10 cellular contexts compared by ENCODE assay signal in genomic region chrX:118353081-118353850, GRCh38. TPM values are rescaled to one million over a fixed set of nuclear protein-coding genes. Genes with fewer than 3 reads are reported as not detected.
DNase-seq lines count a peak whose midpoint lies in the region; ATAC-seq and TF ChIP-seq lines count a peak whose summit lies in the region.
"Had no signal": no experiment of that assay in that cellular context is flagged by ENCODE, and none has a peak within 500 bp of the region (broad histone marks: within the 10 kb centered on the region; RNA-seq: fewer than 3 reads in every experiment).

No MANE protein-coding gene starts in this region.

- H3K27me3 ChIP-seq in neural progenitor cell (no peaks in the 10 kb centered on the region), right lobe of liver (no peaks in the 10 kb centered on the region)

- H3K27me3 Mint-ChIP-seq in neural progenitor cell (ENCODE audit: insufficient read depth, low read depth) (peaks cover 2% of the 10 kb centered on the region), nephron progenitor cell (ENCODE audit: low read depth, poor library complexity) (no peaks in the 10 kb centered on the region)

- H3K9ac ChIP-seq in neural progenitor cell, result no peak overlapping the region

- peaks cover 75% of the 10 kb centered on the region for H3K4me1 Mint-ChIP-seq in neural progenitor cell
- H3K4me1 Mint-ChIP-seq in nephron progenitor cell, result peaks cover 36% of the 10 kb centered on the region

- H3K9me3 ChIP-seq in neural progenitor cell (ENCODE audit: low read depth) (no peaks in the 10 kb centered on the region), right lobe of liver (no peaks in the 10 kb centered on the region)

- no peak overlapping the region for H3K4me2 ChIP-seq in neural progenitor cell

- H3K36me3 ChIP-seq in neural progenitor cell (no peaks in the 10 kb centered on the region), right lobe of liver (no peaks in the 10 kb centered on the region)

- H3K4me1 ChIP-seq in neural progenitor cell (peaks cover 6% of the 10 kb centered on the region), right lobe of liver (no peaks in the 10 kb centered on the region)

- CTCF ChIA-PET in RWPE1 (lab: Yijun Ruan, JAX), result no interaction called here

- DNase-seq in RWPE1 (ENCODE audit: low spot score) (peak; percentile 20), neural progenitor cell (ENCODE audit: low spot score) (no peak), nephron progenitor cell (no peak), right lobe of liver (no peak), NCI-H446 (lab: John Stamatoyannopoulos, UW) (no peak)
- DNase-seq: activated T-cell treated with anti-CD3 and anti-CD28 coated beads, Interleukin-2, amount 50 U/mL, for 48 hours; left ventricle myocardium superior; NCI-H2081 had no signal

- H3K27ac Mint-ChIP-seq in neural progenitor cell, result peak overlapping the region; percentile 70
- no peak overlapping the region for H3K27ac Mint-ChIP-seq in nephron progenitor cell

- TF ChIP-seq CTCF in RWPE1 (conservative IDR thresholded peaks at IDR 0.05; ENCODE audit: low read depth) (no peak), neural progenitor cell (IDR thresholded peaks at IDR 0.05) (no peak), nephron progenitor cell (IDR thresholded peaks at IDR 0.05) (no peak), right lobe of liver (IDR thresholded peaks at IDR 0.05) (no peak)

- H3K9me3 Mint-ChIP-seq in neural progenitor cell (no peaks in the 10 kb centered on the region), nephron progenitor cell (no peaks in the 10 kb centered on the region)

- H4K20me1 ChIP-seq in neural progenitor cell (ENCODE audit: low read depth), result peaks cover 7% of the 10 kb centered on the region

- intact Hi-C loops in right lobe of liver (cut with DNase I), result no loop called here

- H3K4me3 Mint-ChIP-seq in neural progenitor cell (peak overlapping the region; percentile 7), nephron progenitor cell (no peak overlapping the region)

- H2AFZ ChIP-seq in neural progenitor cell (replicated peaks), result no peak overlapping the region

- TF ChIP-seq POLR2A in right lobe of liver (IDR thresholded peaks at IDR 0.05), result no peak

- no peaks in the 10 kb centered on the region for H3F3A ChIP-seq in neural progenitor cell (ENCODE audit: low read depth)

- H3K27ac ChIP-seq in RWPE1 (no peak overlapping the region), neural progenitor cell (no peak overlapping the region), right lobe of liver (no peak overlapping the region)

- peak; percentile 46 for ATAC-seq in GM19025 (IDR thresholded peaks at IDR 0.05; ENCODE audit: low read depth, unreplicated experiment)
- peak; percentile 69 for ATAC-seq in HG02759 (IDR thresholded peaks at IDR 0.05; ENCODE audit: unreplicated experiment)
- ATAC-seq in right lobe of liver, result no peak
- ATAC-seq: left ventricle myocardium superior had no signal

- no peak overlapping the region for H3K4me3 ChIP-seq in neural progenitor cell
- no peak overlapping the region for H3K4me3 ChIP-seq in right lobe of liver

- whole genome bisulfite sequencing in right lobe of liver (ENCODE audit: insufficient coverage, low coverage, low lambda C conversion rate, missing lambda C conversion rate), result 58% methylated on average over 4 of the region's 4 CpGs

- POLR2A ChIA-PET in RWPE1 (lab: Yijun Ruan, JAX; ENCODE audit: low non-redundant PET), result no interaction called here

- peaks cover 44% of the 10 kb centered on the region for H3K79me2 ChIP-seq in neural progenitor cell (ENCODE audit: low read depth)

- no peaks in the 10 kb centered on the region for H3K36me3 Mint-ChIP-seq in neural progenitor cell
- no peaks in the 10 kb centered on the region for H3K36me3 Mint-ChIP-seq in nephron progenitor cell (ENCODE audit: low read depth)

RNA-seq across cellular contexts. Expression of gene WDR44, which starts 7.4 kb away (rescaled TPM):
- total RNA-seq in neural progenitor cell (ENCODE audit: low replicate concordance) (14.1 and 18.0 TPM in 2 replicates), right lobe of liver (10 to 100 TPM in 2 of 6 experiments, 1 to 10 TPM in 4; 6.2 to 11.6 (median 8.0) TPM)

Comparison
In these comparisons a context has a peak if more than half of its experiments do, and no peak if none do; other contexts are left out.
1. ATAC-seq: peak in GM19025 (single experiment) and HG02759 (single experiment); none in right lobe of liver (0 of 4).